ENCODE assay signal across 1 cellular context in genomic region chr9:137505421-137506140, GRCh38.
TF ChIP-seq lines count a peak whose summit lies in the region.

No MANE protein-coding gene starts in this region.

TF ChIP-seq in K562, 482 proteins besides CTCF, POLR2A, EP300 and RAD21:
- no peak for TF ChIP-seq CREB1 (IDR thresholded peaks at IDR 0.05)
- TF ChIP-seq CREB1 (CRISPR knock-in tag; IDR thresholded peaks at IDR 0.05): no peak
- TF ChIP-seq, protein P1, sequence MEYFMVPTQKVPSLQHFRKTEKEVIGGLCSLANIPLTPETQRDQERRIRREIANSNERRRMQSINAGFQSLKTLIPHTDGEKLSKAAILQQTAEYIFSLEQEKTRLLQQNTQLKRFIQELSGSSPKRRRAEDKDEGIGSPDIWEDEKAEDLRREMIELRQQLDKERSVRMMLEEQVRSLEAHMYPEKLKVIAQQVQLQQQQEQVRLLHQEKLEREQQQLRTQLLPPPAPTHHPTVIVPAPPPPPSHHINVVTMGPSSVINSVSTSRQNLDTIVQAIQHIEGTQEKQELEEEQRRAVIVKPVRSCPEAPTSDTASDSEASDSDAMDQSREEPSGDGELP (CRISPR knock-in tag; IDR thresholded peaks at IDR 0.05; ENCODE audit: borderline replicate concordance): no peak
- TF ChIP-seq, protein P2, sequence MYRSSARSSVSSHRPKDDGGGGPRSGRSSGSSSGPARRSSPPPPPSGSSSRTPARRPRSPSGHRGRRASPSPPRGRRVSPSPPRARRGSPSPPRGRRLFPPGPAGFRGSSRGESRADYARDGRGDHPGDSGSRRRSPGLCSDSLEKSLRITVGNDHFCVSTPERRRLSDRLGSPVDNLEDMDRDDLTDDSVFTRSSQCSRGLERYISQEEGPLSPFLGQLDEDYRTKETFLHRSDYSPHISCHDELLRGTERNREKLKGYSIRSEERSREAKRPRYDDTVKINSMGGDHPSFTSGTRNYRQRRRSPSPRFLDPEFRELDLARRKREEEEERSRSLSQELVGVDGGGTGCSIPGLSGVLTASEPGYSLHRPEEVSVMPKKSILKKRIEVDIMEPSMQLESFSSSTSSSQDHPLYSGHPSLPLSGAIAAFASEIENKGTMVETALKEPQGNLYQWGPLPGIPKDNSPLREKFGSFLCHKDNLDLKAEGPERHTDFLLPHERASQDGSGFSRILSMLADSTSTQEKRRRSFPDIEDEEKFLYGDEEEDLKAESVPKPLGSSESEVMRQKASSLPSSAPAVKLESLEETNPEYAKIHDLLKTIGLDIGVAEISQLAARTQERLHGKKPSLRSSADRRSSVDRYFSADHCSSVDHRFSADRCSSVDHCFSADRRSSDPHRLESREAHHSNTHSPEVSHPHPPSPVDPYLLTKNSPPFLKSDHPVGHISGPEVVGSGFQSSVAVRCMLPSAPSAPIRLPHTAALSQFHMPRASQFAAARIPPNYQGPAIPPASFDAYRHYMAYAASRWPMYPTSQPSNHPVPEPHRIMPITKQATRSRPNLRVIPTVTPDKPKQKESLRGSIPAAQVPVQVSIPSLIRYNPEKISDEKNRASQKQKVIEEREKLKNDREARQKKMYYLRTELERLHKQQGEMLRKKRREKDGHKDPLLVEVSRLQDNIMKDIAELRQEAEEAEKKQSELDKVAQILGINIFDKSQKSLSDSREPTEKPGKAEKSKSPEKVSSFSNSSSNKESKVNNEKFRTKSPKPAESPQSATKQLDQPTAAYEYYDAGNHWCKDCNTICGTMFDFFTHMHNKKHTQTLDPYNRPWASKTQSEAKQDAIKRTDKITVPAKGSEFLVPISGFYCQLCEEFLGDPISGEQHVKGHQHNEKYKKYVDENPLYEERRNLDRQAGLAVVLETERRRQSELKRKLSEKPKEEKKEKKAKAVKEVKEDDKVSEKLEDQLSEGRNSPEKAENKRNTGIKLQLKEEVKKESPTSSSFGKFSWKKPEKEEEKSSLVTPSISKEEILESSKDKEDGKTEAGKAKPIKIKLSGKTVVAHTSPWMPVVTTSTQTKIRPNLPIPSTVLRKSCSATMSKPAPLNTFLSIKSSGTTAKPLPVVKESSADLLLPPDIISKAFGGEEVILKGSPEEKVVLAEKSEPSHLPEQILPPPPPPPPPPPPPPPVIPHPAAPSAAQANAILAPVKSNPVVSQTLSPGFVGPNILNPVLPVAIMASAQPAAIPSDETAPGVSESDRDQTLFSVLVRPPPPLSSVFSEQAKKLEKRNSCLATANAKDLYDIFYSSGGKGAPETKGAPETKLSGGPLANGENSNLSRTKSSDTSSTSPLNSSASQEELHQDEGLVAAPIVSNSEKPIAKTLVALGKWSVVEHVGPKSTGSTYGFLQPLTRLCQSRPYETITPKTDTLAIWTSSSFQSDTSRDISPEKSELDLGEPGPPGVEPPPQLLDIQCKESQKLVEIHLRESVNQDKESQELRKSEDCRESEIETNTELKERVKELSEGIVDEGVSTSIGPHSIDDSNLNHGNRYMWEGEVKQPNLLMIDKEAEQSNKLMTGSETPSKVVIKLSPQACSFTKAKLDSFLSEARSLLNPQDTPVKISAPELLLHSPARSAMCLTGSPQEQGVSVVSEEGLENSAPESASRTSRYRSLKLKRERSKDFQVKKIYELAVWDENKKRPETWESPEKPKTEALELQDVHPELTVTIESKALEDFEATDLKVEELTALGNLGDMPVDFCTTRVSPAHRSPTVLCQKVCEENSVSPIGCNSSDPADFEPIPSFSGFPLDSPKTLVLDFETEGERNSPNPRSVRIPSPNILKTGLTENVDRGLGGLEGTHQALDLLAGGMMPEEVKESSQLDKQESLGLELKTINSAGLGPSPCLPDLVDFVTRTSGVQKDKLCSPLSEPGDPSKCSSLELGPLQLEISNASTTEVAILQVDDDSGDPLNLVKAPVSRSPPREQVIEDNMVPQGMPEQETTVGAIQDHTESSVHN (IDR thresholded peaks at IDR 0.05; ENCODE audit: borderline replicate concordance in 1 of 2, low read depth in 1 of 2): no peak
